In genomic region chr7:100538348-100538653, GRCh38 we compare ENCODE assay signal across 8 cellular contexts. TPM values are rescaled to one million over a fixed set of nuclear protein-coding genes. Genes with fewer than 3 reads are reported as not detected.
DNase-seq lines count a peak whose midpoint lies in the region; ATAC-seq, FAIRE-seq and TF ChIP-seq lines count a peak whose summit lies in the region.

No MANE protein-coding gene starts in this region.

- H3K4me2 ChIP-seq in PC-3 (ENCODE audit: low read length) (peak overlapping the region; percentile 88), endothelial cell of umbilical vein (ENCODE audit: insufficient read depth, low read length) (peak overlapping the region; percentile 60)

- DNase-seq in PC-3 (no peak), endothelial cell of umbilical vein (ENCODE audit: low read depth, low spot score) (no peak), psoas muscle (no peak), NCI-H1930 (lab: John Stamatoyannopoulos, UW) (no peak)

- FAIRE-seq in endothelial cell of umbilical vein (lab: Jason Lieb, UNC) = no peak

- CTCF ChIA-PET in PC-3 (lab: Charles Lee) (interaction anchor here (0.7 to 1.4 kb wide), 3 partner anchors 8 to 56 kb away, joined by 3 to 8 read pairs (median 5); no protein-coding TSS in a partner anchor), endothelial cell of umbilical vein (lab: Charles Lee) (interaction anchor here (1.0 to 3.4 kb wide), 5 partner anchors 9 to 55 kb away, joined by 3 to 27 read pairs (median 5); partner anchors contain the start of gene NYAP1)

- H3K27me3 ChIP-seq in PC-3 (ENCODE audit: low read length) (no peaks in the 10 kb centered on the region), endothelial cell of umbilical vein (ENCODE audit: control insufficient read depth in 2 of 2, insufficient read depth in 2 of 2, low read length in 2 of 2) (no peaks in the 10 kb centered on the region), psoas muscle (ENCODE audit: insufficient read depth in 3 of 3, low read length in 2 of 3) (no peaks in the 10 kb centered on the region)

- intact Hi-C loops in PC-3 (cut with micrococcal nuclease) (loop anchor here (2.0 kb wide), 1 partner anchor 60 kb away; the partner anchor contains the start of gene TSC22D4), endothelial cell of umbilical vein (cut with micrococcal nuclease) (loop anchor here (1.0 to 2.0 kb wide), 4 partner anchors 8 to 74 kb away; partner anchors contain the start of genes MOSPD3 and TSC22D4), psoas muscle (cut with DNase I) (no loop called here)

- BruUV-seq in PC-3 (replicated peaks; lab: Mats Ljungman, UMichigan) (TSS peak; percentile 79), endothelial cell of umbilical vein (replicated peaks; lab: Mats Ljungman, UMichigan) (no TSS peak)

- 0 out of 2 replicates have a peak overlapping the region, but pooled peaks have one; percentile 2 for H3K27ac ChIP-seq in PC-3 (ENCODE audit: low read length)
- peak overlapping the region; percentile 0 for H3K27ac ChIP-seq in endothelial cell of umbilical vein (ENCODE audit: insufficient read depth, low read depth, low read length)
- peak overlapping the region; percentile 65 for H3K27ac ChIP-seq in psoas muscle

- POLR2A ChIA-PET in PC-3 (lab: Charles Lee; ENCODE audit: unreplicated experiment) (interaction anchor here (0.7 kb wide), 1 partner anchor 9 kb away, joined by 3 read pairs; no protein-coding TSS in a partner anchor), endothelial cell of umbilical vein (lab: Charles Lee) (interaction anchor here (0.6 to 1.2 kb wide), 2 partner anchors 10 to 21 kb away, joined by 4 read pairs; no protein-coding TSS in a partner anchor)

- peaks cover 30% of the 10 kb centered on the region for H3K79me2 ChIP-seq in PC-3 (ENCODE audit: low read length)
- H3K79me2 ChIP-seq in endothelial cell of umbilical vein (ENCODE audit: control insufficient read depth, insufficient read depth, low read length) = peaks cover 19% of the 10 kb centered on the region

- H3K9ac ChIP-seq in PC-3 (ENCODE audit: low read length) = peak overlapping the region; percentile 44
- peak overlapping the region; percentile 0 for H3K9ac ChIP-seq in endothelial cell of umbilical vein (replicated peaks; ENCODE audit: extremely low read depth, insufficient read depth, low read length)

- 6 to 10% (median 7%) methylated on average over 8 of the region's 8 CpGs for WGBS in psoas muscle, 3 donors

- H3K9me1 ChIP-seq in endothelial cell of umbilical vein (replicated peaks; ENCODE audit: control insufficient read depth, extremely low read depth, insufficient read depth, low read length) = no peaks in the 10 kb centered on the region

- TF ChIP-seq POLR2A in endothelial cell of umbilical vein (IDR thresholded peaks at IDR 0.05; ENCODE audit: low read depth, low read length) = no peak

- H3K9me2 ChIP-seq in PC-3 (replicated peaks; ENCODE audit: low read length) = no peaks in the 10 kb centered on the region

- peak; percentile 1 for ATAC-seq in PC-3
- ATAC-seq in psoas muscle = no peak
- no peak for ATAC-seq in GM21737 (IDR thresholded peaks at IDR 0.05; ENCODE audit: unreplicated experiment)
- no peak for ATAC-seq in HG03175 (IDR thresholded peaks at IDR 0.05; ENCODE audit: unreplicated experiment)
- no peak for ATAC-seq in HG02852 (IDR thresholded peaks at IDR 0.05; ENCODE audit: unreplicated experiment)

- no peaks in the 10 kb centered on the region for H3F3A ChIP-seq in PC-3 (ENCODE audit: low read length, unreplicated experiment)

- TF ChIP-seq CTCF in PC-3 (conservative IDR thresholded peaks at IDR 0.05; ENCODE audit: low read depth, low read length) = no peak
- no peak for TF ChIP-seq CTCF in endothelial cell of umbilical vein (IDR thresholded peaks at IDR 0.05; ENCODE audit: extremely low read depth in 1 of 2, insufficient read depth in 1 of 2, low read depth in 1 of 2, low read length in 2 of 2)
- no peak for TF ChIP-seq CTCF in psoas muscle (IDR thresholded peaks at IDR 0.05)

- H3K4me1 ChIP-seq in PC-3 (ENCODE audit: insufficient read depth, low read length) (peaks cover 7% of the 10 kb centered on the region), endothelial cell of umbilical vein (ENCODE audit: control insufficient read depth, extremely low read depth, insufficient read depth, low read length) (peaks cover 12% of the 10 kb centered on the region), psoas muscle (peaks cover 14% of the 10 kb centered on the region)

- H3K9me3 ChIP-seq in PC-3 (ENCODE audit: low read length) (no peaks in the 10 kb centered on the region), endothelial cell of umbilical vein (replicated peaks; ENCODE audit: control insufficient read depth, insufficient read depth, low read length) (no peaks in the 10 kb centered on the region), psoas muscle (no peaks in the 10 kb centered on the region)

- H3K4me3 ChIP-seq in GM08714 (ENCODE audit: low read length) (peak overlapping the region; percentile 77), PC-3 (ENCODE audit: low read length) (peak overlapping the region; percentile 69), endothelial cell of umbilical vein (replicated peaks in 1 of 3; ENCODE audit: insufficient read depth in 1 of 3, low read depth in 1 of 3, low read length in 3 of 3) (peak overlapping the region in 1 of 3 experiments; percentile 43), psoas muscle (peak overlapping the region; percentile 85)

- H3K36me3 ChIP-seq in PC-3 (ENCODE audit: low read depth, low read length) (no peaks in the 10 kb centered on the region), endothelial cell of umbilical vein (ENCODE audit: control insufficient read depth in 2 of 2, extremely low read depth in 1 of 2, insufficient read depth in 2 of 2, low read length in 2 of 2) (no peaks in the 10 kb centered on the region), psoas muscle (ENCODE audit: insufficient read depth in 1 of 2, low read depth in 1 of 2) (no peaks in the 10 kb centered on the region)

- dilution Hi-C loops in endothelial cell of umbilical vein (cut with MboI; ENCODE audit: extremely low pct_ligation_motif_present, low sequenced_read_pairs) = no loop called here

- peak overlapping the region; percentile 96 for H2AFZ ChIP-seq in PC-3 (ENCODE audit: low read length)
- peak overlapping the region; percentile 66 for H2AFZ ChIP-seq in endothelial cell of umbilical vein (ENCODE audit: low read depth, low read length)

- H4K20me1 ChIP-seq in PC-3 (ENCODE audit: low read length) = no peaks in the 10 kb centered on the region
- H4K20me1 ChIP-seq in endothelial cell of umbilical vein (replicated peaks; ENCODE audit: control insufficient read depth, extremely low read depth, insufficient read depth, low read length) = no peaks in the 10 kb centered on the region

RNA-seq across cellular contexts. Expression of gene AGFG2, which starts 0.7 kb away (rescaled TPM):
- total RNA-seq in PC-3 (2014; rRNA removed) (16.9 and 18.2 TPM in 2 replicates), endothelial cell of umbilical vein (36.3 and 44.6 TPM in 2 replicates), psoas muscle (10 to 100 TPM in 1 of 4 donors, 1 to 10 TPM in 3; 5.3 to 14.7 (median 8.0) TPM)
- polyA plus RNA-seq in endothelial cell of umbilical vein (33.6 and 47.9 TPM in 2 replicates), psoas muscle (10 to 100 TPM in 1 of 3 donors, 1 to 10 TPM in 2; 4.8 to 12.6 (median 8.9) TPM)
- 15.1 and 22.6 TPM in 2 replicates for polyA plus RNA-seq in endothelial cell of umbilical vein (2011; cell fraction: cytosol; rRNA removed)
- polyA plus RNA-seq in endothelial cell of umbilical vein (2011; cell fraction: nucleus; rRNA removed) = 72.3 and 81.2 TPM in 2 replicates
- polyA plus RNA-seq in endothelial cell of umbilical vein (2012) = 17.8 and 19.9 TPM in 2 replicates
- 13.4 and 14.2 TPM in 2 replicates for polyA minus RNA-seq in endothelial cell of umbilical vein
- 15.2 TPM for polyA minus RNA-seq in endothelial cell of umbilical vein (2011; cell fraction: cytosol; rRNA and poly(A)+ RNA removed)
- 17.0 and 17.7 TPM in 2 replicates for polyA minus RNA-seq in endothelial cell of umbilical vein (2011; cell fraction: nucleus; rRNA and poly(A)+ RNA removed)

RNA-seq across cellular contexts. Expression of gene SAP25, which starts 35.4 kb away (rescaled TPM):
- total RNA-seq in PC-3 (2014; rRNA removed) (0.22 and 0.52 TPM in 2 replicates), endothelial cell of umbilical vein (2.4 and 3.2 TPM in 2 replicates), psoas muscle (1 to 10 TPM in 1 of 4 donors, under 1 TPM in 2, not detected in 1; 0.59 to 1.9 (median 0.59) TPM)
- polyA plus RNA-seq in endothelial cell of umbilical vein (3.2 and 5.0 TPM in 2 replicates), psoas muscle (under 1 TPM in 2 of 3 donors, not detected in 1; 0.21 to 0.40 TPM)
- 0.30 and 0.32 TPM in 2 replicates for polyA plus RNA-seq in endothelial cell of umbilical vein (2011; cell fraction: cytosol; rRNA removed)
- 8.9 TPM in 2 replicates for polyA plus RNA-seq in endothelial cell of umbilical vein (2011; cell fraction: nucleus; rRNA removed)
- 0.35 and 0.52 TPM in 2 replicates for polyA plus RNA-seq in endothelial cell of umbilical vein (2012)
- polyA minus RNA-seq in endothelial cell of umbilical vein = 0.66 TPM in 1 of 2 replicates, not detected in the other
- not detected for polyA minus RNA-seq in endothelial cell of umbilical vein (2011; cell fraction: cytosol; rRNA and poly(A)+ RNA removed)
- 2.1 and 4.6 TPM in 2 replicates for polyA minus RNA-seq in endothelial cell of umbilical vein (2011; cell fraction: nucleus; rRNA and poly(A)+ RNA removed)

RNA-seq across cellular contexts. Expression of gene LRCH4, which starts 47.6 kb away (rescaled TPM):
- total RNA-seq in PC-3 (2014; rRNA removed) (15.6 and 28.7 TPM in 2 replicates), endothelial cell of umbilical vein (56.1 and 61.5 TPM in 2 replicates), psoas muscle (10 to 100 TPM; 32.5 to 41.5 (median 34.1) TPM)
- polyA plus RNA-seq in endothelial cell of umbilical vein (32.1 and 40.6 TPM in 2 replicates), psoas muscle (10 to 100 TPM; 16.7 to 35.2 (median 28.5) TPM)
- 11.4 and 16.9 TPM in 2 replicates for polyA plus RNA-seq in endothelial cell of umbilical vein (2011; cell fraction: cytosol; rRNA removed)
- polyA plus RNA-seq in endothelial cell of umbilical vein (2011; cell fraction: nucleus; rRNA removed) = 199 and 251 TPM in 2 replicates
- polyA plus RNA-seq in endothelial cell of umbilical vein (2012) = 23.4 and 23.7 TPM in 2 replicates
- polyA minus RNA-seq in endothelial cell of umbilical vein = 22.1 and 24.7 TPM in 2 replicates
- 21.6 TPM for polyA minus RNA-seq in endothelial cell of umbilical vein (2011; cell fraction: cytosol; rRNA and poly(A)+ RNA removed)
- 53.2 and 73.3 TPM in 2 replicates for polyA minus RNA-seq in endothelial cell of umbilical vein (2011; cell fraction: nucleus; rRNA and poly(A)+ RNA removed)

RNA-seq across cellular contexts. Expression of gene FBXO24, which starts 47.8 kb away (rescaled TPM):
- total RNA-seq in PC-3 (2014; rRNA removed) (0.40 TPM in 1 of 2 replicates, not detected in the other), endothelial cell of umbilical vein (0.35 and 0.38 TPM in 2 replicates), psoas muscle (1 to 10 TPM in 1 of 4 donors, under 1 TPM in 3; 0.13 to 1.1 (median 0.31) TPM)
- polyA plus RNA-seq in endothelial cell of umbilical vein (0.16 and 0.37 TPM in 2 replicates), psoas muscle (under 1 TPM; 0.18 to 0.55 (median 0.23) TPM)
- polyA plus RNA-seq in endothelial cell of umbilical vein (2011; cell fraction: cytosol; rRNA removed) = 0.23 and 0.27 TPM in 2 replicates
- polyA plus RNA-seq in endothelial cell of umbilical vein (2011; cell fraction: nucleus; rRNA removed) = 0.97 and 1.0 TPM in 2 replicates
- polyA plus RNA-seq in endothelial cell of umbilical vein (2012) = 0.11 and 0.30 TPM in 2 replicates
- polyA minus RNA-seq in endothelial cell of umbilical vein = 0.21 and 1.3 TPM in 2 replicates
- polyA minus RNA-seq in endothelial cell of umbilical vein (2011; cell fraction: cytosol; rRNA and poly(A)+ RNA removed) = not detected
- 0.87 TPM in 1 of 2 replicates, not detected in the other for polyA minus RNA-seq in endothelial cell of umbilical vein (2011; cell fraction: nucleus; rRNA and poly(A)+ RNA removed)

RNA-seq across cellular contexts. Expression of gene NYAP1, which starts 54.6 kb away (rescaled TPM):
- 1.2 and 1.9 TPM in 2 replicates for total RNA-seq in PC-3 (2014; rRNA removed)
- total RNA-seq in endothelial cell of umbilical vein = 2.0 and 2.8 TPM in 2 replicates
- 0.37 and 0.46 TPM in 2 replicates for polyA plus RNA-seq in endothelial cell of umbilical vein
- 0.34 and 0.76 TPM in 2 replicates for polyA plus RNA-seq in endothelial cell of umbilical vein (2011; cell fraction: cytosol; rRNA removed)
- polyA plus RNA-seq in endothelial cell of umbilical vein (2011; cell fraction: nucleus; rRNA removed) = 1.0 and 1.1 TPM in 2 replicates
- polyA plus RNA-seq in endothelial cell of umbilical vein (2012) = 1.2 and 3.3 TPM in 2 replicates
- 0.27 and 0.38 TPM in 2 replicates for polyA minus RNA-seq in endothelial cell of umbilical vein
- not detected for polyA minus RNA-seq in endothelial cell of umbilical vein (2011; cell fraction: cytosol; rRNA and poly(A)+ RNA removed)
- 0.34 TPM in 1 of 2 replicates, not detected in the other for polyA minus RNA-seq in endothelial cell of umbilical vein (2011; cell fraction: nucleus; rRNA and poly(A)+ RNA removed)
- under 1 TPM; 0.08 to 0.32 (median 0.12) TPM for total RNA-seq in psoas muscle
- polyA plus RNA-seq in psoas muscle = under 1 TPM; 0.12 to 0.23 (median 0.21) TPM

Comparison
In these comparisons a context has a peak if more than half of its experiments do, and no peak if none do; other contexts are left out.
1. H3K27ac ChIP-seq: peak in every context shown above with its lines; median percentile 65 in psoas muscle; 2 in PC-3; 0 in endothelial cell of umbilical vein.
2. intact Hi-C loops: an anchor here in PC-3 (2.0 kb wide) and endothelial cell of umbilical vein (1.0 to 2.0 kb wide); none called in psoas muscle.